Comparison of ENCODE assay signal across 1 cellular context in genomic region chrX:139204903-139205667, GRCh38.
TF ChIP-seq lines count a peak whose summit lies in the region.

No MANE protein-coding gene starts in this region.

TF ChIP-seq in K562, 482 proteins besides CTCF, POLR2A, EP300 and RAD21 (continued from another document and continues in another):
- TF ChIP-seq NFE2 (IDR thresholded peaks at IDR 0.05; ENCODE audit: low read depth): no peak
- TF ChIP-seq ZNF41 (CRISPR knock-in tag; conservative IDR thresholded peaks at IDR 0.05): no peak
- no peak for TF ChIP-seq PHB2 (IDR thresholded peaks at IDR 0.05; ENCODE audit: low read depth)
- TF ChIP-seq ZNF644 (tag; IDR thresholded peaks at IDR 0.05; ENCODE audit: low read depth): no peak
- TF ChIP-seq POLR2H (tag; IDR thresholded peaks at IDR 0.05; ENCODE audit: low read depth): peak; percentile 43; the same call in 1 of the 2 replicates
- TF ChIP-seq GTF3C2 (IDR thresholded peaks at IDR 0.05; ENCODE audit: borderline replicate concordance, extremely low read depth, insufficient read length): no peak
- no peak for TF ChIP-seq HCFC1 (IDR thresholded peaks at IDR 0.05; ENCODE audit: low read depth, low read length)
- TF ChIP-seq CBX2 (IDR thresholded peaks at IDR 0.05; ENCODE audit: insufficient read depth, low read length, poor library complexity, severe bottlenecking): no peak
- no peak for TF ChIP-seq MEF2A (IDR thresholded peaks at IDR 0.05; ENCODE audit: control insufficient read depth, low read depth, low read length)
- no peak for TF ChIP-seq YBX1 (IDR thresholded peaks at IDR 0.05)
- no peak for TF ChIP-seq SMAD3 (CRISPR knock-in tag; conservative IDR thresholded peaks at IDR 0.05)
- peak; percentile 80 for TF ChIP-seq POLR2G (IDR thresholded peaks at IDR 0.05; ENCODE audit: low read depth, low read length)
- TF ChIP-seq KDM2B (CRISPR knock-in tag; IDR thresholded peaks at IDR 0.05): no peak
- TF ChIP-seq, protein P1, sequence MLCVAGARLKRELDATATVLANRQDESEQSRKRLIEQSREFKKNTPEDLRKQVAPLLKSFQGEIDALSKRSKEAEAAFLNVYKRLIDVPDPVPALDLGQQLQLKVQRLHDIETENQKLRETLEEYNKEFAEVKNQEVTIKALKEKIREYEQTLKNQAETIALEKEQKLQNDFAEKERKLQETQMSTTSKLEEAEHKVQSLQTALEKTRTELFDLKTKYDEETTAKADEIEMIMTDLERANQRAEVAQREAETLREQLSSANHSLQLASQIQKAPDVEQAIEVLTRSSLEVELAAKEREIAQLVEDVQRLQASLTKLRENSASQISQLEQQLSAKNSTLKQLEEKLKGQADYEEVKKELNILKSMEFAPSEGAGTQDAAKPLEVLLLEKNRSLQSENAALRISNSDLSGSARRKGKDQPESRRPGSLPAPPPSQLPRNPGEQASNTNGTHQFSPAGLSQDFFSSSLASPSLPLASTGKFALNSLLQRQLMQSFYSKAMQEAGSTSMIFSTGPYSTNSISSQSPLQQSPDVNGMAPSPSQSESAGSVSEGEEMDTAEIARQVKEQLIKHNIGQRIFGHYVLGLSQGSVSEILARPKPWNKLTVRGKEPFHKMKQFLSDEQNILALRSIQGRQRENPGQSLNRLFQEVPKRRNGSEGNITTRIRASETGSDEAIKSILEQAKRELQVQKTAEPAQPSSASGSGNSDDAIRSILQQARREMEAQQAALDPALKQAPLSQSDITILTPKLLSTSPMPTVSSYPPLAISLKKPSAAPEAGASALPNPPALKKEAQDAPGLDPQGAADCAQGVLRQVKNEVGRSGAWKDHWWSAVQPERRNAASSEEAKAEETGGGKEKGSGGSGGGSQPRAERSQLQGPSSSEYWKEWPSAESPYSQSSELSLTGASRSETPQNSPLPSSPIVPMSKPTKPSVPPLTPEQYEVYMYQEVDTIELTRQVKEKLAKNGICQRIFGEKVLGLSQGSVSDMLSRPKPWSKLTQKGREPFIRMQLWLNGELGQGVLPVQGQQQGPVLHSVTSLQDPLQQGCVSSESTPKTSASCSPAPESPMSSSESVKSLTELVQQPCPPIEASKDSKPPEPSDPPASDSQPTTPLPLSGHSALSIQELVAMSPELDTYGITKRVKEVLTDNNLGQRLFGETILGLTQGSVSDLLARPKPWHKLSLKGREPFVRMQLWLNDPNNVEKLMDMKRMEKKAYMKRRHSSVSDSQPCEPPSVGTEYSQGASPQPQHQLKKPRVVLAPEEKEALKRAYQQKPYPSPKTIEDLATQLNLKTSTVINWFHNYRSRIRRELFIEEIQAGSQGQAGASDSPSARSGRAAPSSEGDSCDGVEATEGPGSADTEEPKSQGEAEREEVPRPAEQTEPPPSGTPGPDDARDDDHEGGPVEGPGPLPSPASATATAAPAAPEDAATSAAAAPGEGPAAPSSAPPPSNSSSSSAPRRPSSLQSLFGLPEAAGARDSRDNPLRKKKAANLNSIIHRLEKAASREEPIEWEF (CRISPR knock-in tag; IDR thresholded peaks at IDR 0.05): no peak
- no peak for TF ChIP-seq THRAP3 (IDR thresholded peaks at IDR 0.05; ENCODE audit: borderline replicate concordance)
- TF ChIP-seq, protein P2, sequence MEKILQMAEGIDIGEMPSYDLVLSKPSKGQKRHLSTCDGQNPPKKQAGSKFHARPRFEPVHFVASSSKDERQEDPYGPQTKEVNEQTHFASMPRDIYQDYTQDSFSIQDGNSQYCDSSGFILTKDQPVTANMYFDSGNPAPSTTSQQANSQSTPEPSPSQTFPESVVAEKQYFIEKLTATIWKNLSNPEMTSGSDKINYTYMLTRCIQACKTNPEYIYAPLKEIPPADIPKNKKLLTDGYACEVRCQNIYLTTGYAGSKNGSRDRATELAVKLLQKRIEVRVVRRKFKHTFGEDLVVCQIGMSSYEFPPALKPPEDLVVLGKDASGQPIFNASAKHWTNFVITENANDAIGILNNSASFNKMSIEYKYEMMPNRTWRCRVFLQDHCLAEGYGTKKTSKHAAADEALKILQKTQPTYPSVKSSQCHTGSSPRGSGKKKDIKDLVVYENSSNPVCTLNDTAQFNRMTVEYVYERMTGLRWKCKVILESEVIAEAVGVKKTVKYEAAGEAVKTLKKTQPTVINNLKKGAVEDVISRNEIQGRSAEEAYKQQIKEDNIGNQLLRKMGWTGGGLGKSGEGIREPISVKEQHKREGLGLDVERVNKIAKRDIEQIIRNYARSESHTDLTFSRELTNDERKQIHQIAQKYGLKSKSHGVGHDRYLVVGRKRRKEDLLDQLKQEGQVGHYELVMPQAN (IDR thresholded peaks at IDR 0.05; ENCODE audit: borderline replicate concordance): no peak
- TF ChIP-seq, protein P3, sequence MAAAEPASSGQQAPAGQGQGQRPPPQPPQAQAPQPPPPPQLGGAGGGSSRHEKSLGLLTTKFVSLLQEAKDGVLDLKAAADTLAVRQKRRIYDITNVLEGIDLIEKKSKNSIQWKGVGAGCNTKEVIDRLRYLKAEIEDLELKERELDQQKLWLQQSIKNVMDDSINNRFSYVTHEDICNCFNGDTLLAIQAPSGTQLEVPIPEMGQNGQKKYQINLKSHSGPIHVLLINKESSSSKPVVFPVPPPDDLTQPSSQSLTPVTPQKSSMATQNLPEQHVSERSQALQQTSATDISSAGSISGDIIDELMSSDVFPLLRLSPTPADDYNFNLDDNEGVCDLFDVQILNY (CRISPR knock-in tag; IDR thresholded peaks at IDR 0.05): no peak
- no peak for TF ChIP-seq SFPQ (IDR thresholded peaks at IDR 0.05; ENCODE audit: low read depth, low read length)
- 0 out of 2 replicates have a peak, but pooled peaks have one; percentile 44 for TF ChIP-seq E2F1 (CRISPR knock-in tag; IDR thresholded peaks at IDR 0.05)
- TF ChIP-seq CHD2 (IDR thresholded peaks at IDR 0.05; ENCODE audit: low read depth, low read length): no peak
- TF ChIP-seq HNRNPH1 (optimal IDR thresholded peaks at IDR 0.05; ENCODE audit: low read depth, low read length): no peak
- TF ChIP-seq ZBTB26 (CRISPR knock-in tag; IDR thresholded peaks at IDR 0.05): no peak
- TF ChIP-seq, protein P4, sequence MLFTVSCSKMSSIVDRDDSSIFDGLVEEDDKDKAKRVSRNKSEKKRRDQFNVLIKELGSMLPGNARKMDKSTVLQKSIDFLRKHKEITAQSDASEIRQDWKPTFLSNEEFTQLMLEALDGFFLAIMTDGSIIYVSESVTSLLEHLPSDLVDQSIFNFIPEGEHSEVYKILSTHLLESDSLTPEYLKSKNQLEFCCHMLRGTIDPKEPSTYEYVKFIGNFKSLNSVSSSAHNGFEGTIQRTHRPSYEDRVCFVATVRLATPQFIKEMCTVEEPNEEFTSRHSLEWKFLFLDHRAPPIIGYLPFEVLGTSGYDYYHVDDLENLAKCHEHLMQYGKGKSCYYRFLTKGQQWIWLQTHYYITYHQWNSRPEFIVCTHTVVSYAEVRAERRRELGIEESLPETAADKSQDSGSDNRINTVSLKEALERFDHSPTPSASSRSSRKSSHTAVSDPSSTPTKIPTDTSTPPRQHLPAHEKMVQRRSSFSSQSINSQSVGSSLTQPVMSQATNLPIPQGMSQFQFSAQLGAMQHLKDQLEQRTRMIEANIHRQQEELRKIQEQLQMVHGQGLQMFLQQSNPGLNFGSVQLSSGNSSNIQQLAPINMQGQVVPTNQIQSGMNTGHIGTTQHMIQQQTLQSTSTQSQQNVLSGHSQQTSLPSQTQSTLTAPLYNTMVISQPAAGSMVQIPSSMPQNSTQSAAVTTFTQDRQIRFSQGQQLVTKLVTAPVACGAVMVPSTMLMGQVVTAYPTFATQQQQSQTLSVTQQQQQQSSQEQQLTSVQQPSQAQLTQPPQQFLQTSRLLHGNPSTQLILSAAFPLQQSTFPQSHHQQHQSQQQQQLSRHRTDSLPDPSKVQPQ (CRISPR knock-in tag; IDR thresholded peaks at IDR 0.05; ENCODE audit: borderline replicate concordance): no peak
- no peak for TF ChIP-seq ELF4 (CRISPR knock-in tag; IDR thresholded peaks at IDR 0.05)
- no peak for TF ChIP-seq ZNF23 (CRISPR knock-in tag; IDR thresholded peaks at IDR 0.05)
- no peak for TF ChIP-seq E2F3 (CRISPR knock-in tag; IDR thresholded peaks at IDR 0.05)
- no peak for TF ChIP-seq ZBTB12 (CRISPR knock-in tag; IDR thresholded peaks at IDR 0.05)
- no peak for TF ChIP-seq KAT2B (IDR thresholded peaks at IDR 0.05; ENCODE audit: low read depth, low read length)
- no peak for TF ChIP-seq SREBF2 (CRISPR knock-in tag; IDR thresholded peaks at IDR 0.05)
- TF ChIP-seq MEF2D (tag; conservative IDR thresholded peaks at IDR 0.05; ENCODE audit: low read depth): no peak
- TF ChIP-seq MNT (conservative IDR thresholded peaks at IDR 0.05): no peak; a peak in 1 of 4 replicates
- no peak for TF ChIP-seq ERF (CRISPR knock-in tag; IDR thresholded peaks at IDR 0.05)
- TF ChIP-seq E2F6 (IDR thresholded peaks at IDR 0.05; ENCODE audit: borderline replicate concordance in 1 of 2, extremely low read depth in 1 of 2, insufficient read depth in 1 of 2, insufficient read length in 1 of 2, low read depth in 1 of 2, low read length in 1 of 2, poor library complexity in 1 of 2, severe bottlenecking in 1 of 2): peak; percentile 39 to 81
- no peak for TF ChIP-seq HDAC1 (IDR thresholded peaks at IDR 0.05)
